ENCODE assay signal across 18 cellular contexts in the genomic region with DNA sequence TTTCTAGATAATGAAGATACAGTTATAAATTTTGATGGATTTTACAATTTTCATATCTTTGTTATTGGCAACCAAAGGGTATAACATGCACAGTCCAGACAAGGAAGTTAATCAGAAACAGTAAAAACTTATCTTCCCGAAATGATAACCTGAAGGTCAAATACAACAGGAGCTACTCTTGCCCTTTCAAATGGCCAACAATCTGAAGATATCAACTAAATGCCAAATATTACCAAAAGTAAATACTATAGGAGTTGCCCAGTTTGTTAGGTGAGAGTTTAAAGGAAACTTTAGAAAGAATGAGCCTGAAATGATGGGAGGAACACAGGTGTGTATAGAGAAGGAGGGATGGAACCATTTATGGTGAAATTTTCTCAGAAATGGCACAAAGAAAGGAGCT.
"Had no signal": no experiment of that assay in that cellular context is flagged by ENCODE, and none has a peak within 500 bp of the region (broad histone marks: within the 10 kb centered on the region; RNA-seq: fewer than 3 reads in every experiment).

No MANE protein-coding gene starts in this region.

- H3K27ac Mint-ChIP-seq: naive B cell had no signal

- H3K4me3 ChIP-seq: coronary artery, dorsolateral prefrontal cortex, esophagus muscularis mucosa, gastroesophageal sphincter, heart left ventricle, left lung, lower lobe of right lung, mucosa of descending colon had no signal

- H3K36me3 ChIP-seq: esophagus muscularis mucosa, gastroesophageal sphincter, heart left ventricle, left lung, lower lobe of right lung had no signal

- DNase-seq: dermis blood vessel endothelial cell; dorsolateral prefrontal cortex; effector CD4-positive, alpha-beta T cell; effector memory CD4-positive, alpha-beta T cell; foreskin keratinocyte; heart left ventricle; hippocampal formation; left cardiac atrium; left lung; left ventricle myocardium superior; lower lobe of right lung; mesenchymal stem cell; mucosa of descending colon; naive B cell had no signal

- H3K4me1 ChIP-seq: esophagus muscularis mucosa, foreskin keratinocyte, gastroesophageal sphincter, heart left ventricle, left lung, lower lobe of right lung had no signal

- H3K9me3 Mint-ChIP-seq: mesothelial cell of epicardium had no signal

- H3K27ac ChIP-seq: coronary artery, dorsolateral prefrontal cortex, esophagus muscularis mucosa, foreskin keratinocyte, gastroesophageal sphincter, heart left ventricle, left lung, lower lobe of right lung had no signal

- ATAC-seq: foreskin keratinocyte, gastroesophageal sphincter, heart left ventricle, left cardiac atrium, left lung, left ventricle myocardium superior, lower lobe of right lung, mucosa of descending colon had no signal

- H3K4me3 Mint-ChIP-seq: mesothelial cell of epicardium had no signal

- H3K9me3 ChIP-seq: esophagus muscularis mucosa, gastroesophageal sphincter, heart left ventricle, lower lobe of right lung, mucosa of descending colon had no signal

- H3K27me3 ChIP-seq: dorsolateral prefrontal cortex, esophagus muscularis mucosa, foreskin keratinocyte, left lung had no signal

- H3K4me1 Mint-ChIP-seq: naive B cell had no signal

- H3K36me3 Mint-ChIP-seq: mesothelial cell of epicardium had no signal
